Comparison of ENCODE assay signal across 1 cellular context in genomic region chr15:77553257-77553656, GRCh38.
TF ChIP-seq lines count a peak whose summit lies in the region.

No MANE protein-coding gene starts in this region.

TF ChIP-seq in H1, 55 proteins besides CTCF, POLR2A, EP300 and RAD21 (continued from another document):
- no peak for TF ChIP-seq CHD2 (IDR thresholded peaks at IDR 0.05; ENCODE audit: low read length)
- no peak for TF ChIP-seq TAF7 (optimal IDR thresholded peaks at IDR 0.05; ENCODE audit: borderline replicate concordance, low read depth, low read length)
- no peak for TF ChIP-seq PHF8 (conservative IDR thresholded peaks at IDR 0.05; ENCODE audit: low read depth, low read length)
- TF ChIP-seq SRF (IDR thresholded peaks at IDR 0.05; ENCODE audit: low read depth, low read length): no peak
